8 cellular contexts compared by ENCODE assay signal in the genomic region with DNA sequence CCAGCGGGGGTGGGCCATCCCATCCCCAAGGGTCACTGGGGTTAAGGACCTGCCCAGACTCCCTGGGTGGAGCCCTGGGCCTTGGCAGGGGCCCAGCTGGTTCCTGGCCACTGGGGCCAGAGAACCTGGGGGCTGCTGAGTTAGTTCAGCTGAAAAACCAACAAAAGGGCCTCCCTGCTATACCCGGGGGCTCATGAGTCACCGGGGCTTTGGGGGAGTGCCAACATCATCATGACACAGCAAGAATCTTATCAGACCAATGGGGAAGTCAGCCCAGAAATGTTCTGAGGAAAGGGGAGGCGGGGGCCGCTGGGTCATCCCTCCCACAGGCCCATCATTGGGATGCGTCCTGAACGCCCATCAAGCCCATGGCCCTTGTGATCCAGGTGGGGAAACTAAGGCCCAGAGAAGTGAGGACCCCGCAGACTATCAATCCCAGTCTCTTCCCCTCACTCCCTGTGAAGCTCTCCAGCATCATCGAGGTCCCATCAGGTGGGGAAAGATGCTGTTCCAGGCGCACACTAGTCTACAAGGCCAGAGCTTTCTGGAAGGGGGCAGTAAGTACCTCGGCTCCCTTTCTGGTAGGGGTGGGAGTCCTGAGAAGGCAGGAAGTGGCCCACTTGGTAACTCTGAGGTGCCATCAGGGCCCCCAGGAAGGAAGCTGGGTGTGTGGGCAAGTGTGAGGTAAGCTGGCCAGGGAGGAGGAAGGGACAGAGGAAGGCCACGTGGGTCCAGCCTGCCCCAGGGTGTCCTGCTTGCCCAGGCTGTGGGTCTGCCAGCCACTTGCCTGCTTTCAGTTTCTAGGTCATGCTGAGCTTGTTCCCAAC. TPM values are rescaled to one million over a fixed set of nuclear protein-coding genes. Genes with fewer than 3 reads are reported as not detected.
DNase-seq lines count a peak whose midpoint lies in the region; ATAC-seq and TF ChIP-seq lines count a peak whose summit lies in the region.

No MANE protein-coding gene starts in this region.

- H3K9me3 ChIP-seq in mammary epithelial cell (replicated peaks; ENCODE audit: insufficient read depth, low read length): no peaks in the 10 kb centered on the region
- H3K9me3 ChIP-seq in lower lobe of right lung: no peaks in the 10 kb centered on the region
- peaks cover 39% of the 10 kb centered on the region for H3K9me3 ChIP-seq in H9 (ENCODE audit: control insufficient read depth, low read depth, low read length)

- BruUV-seq in mammary epithelial cell (replicated peaks; lab: Mats Ljungman, UMichigan): no TSS peak

- H3K56ac ChIP-seq in H9 (ENCODE audit: insufficient read length, low read depth, low read length): no peak overlapping the region

- H3K27me3 ChIP-seq in mammary epithelial cell (ENCODE audit: insufficient read depth, low read length): no peaks in the 10 kb centered on the region
- H3K27me3 ChIP-seq in lower lobe of right lung (ENCODE audit: low read depth): no peaks in the 10 kb centered on the region
- H3K27me3 ChIP-seq in H9 (ENCODE audit: insufficient read depth, low read length): no peaks in the 10 kb centered on the region

- H3K4me3 ChIP-seq in mammary epithelial cell (replicated peaks in 1 of 3; ENCODE audit: insufficient read depth in 1 of 3, low read depth in 2 of 3, low read length in 3 of 3) (no peak overlapping the region), lower lobe of right lung (peak overlapping the region; percentile 14)

- H4K8ac ChIP-seq in H9 (replicated peaks; ENCODE audit: insufficient read length, low read depth, low read length): no peak overlapping the region

- H2BK5ac ChIP-seq in H9 (ENCODE audit: insufficient read length, low read length): no peak overlapping the region

- no peak overlapping the region for H3K4me3 Mint-ChIP-seq in H9

- peak overlapping the region; percentile 87 for H3K27ac ChIP-seq in mammary epithelial cell (ENCODE audit: insufficient read depth, low read depth, low read length)
- peak overlapping the region; percentile 78 for H3K27ac ChIP-seq in lower lobe of right lung
- no peak overlapping the region for H3K27ac ChIP-seq in H9 (ENCODE audit: insufficient read length, low read depth, low read length)

- WGBS in mammary epithelial cell (ENCODE audit: low coverage, missing lambda C conversion rate): 48% methylated on average over 8 of the region's 12 CpGs
- WGBS in H9 (ENCODE audit: extremely low coverage, insufficient read length, low lambda C conversion rate): no CpG with 5 or more reads among the region's 12 CpGs

- in situ Hi-C loops in mammary epithelial cell (cut with MboI; ENCODE audit: low sequenced_read_pairs in 2 of 2): no loop called here

- H3K9me3 Mint-ChIP-seq in H9: peaks cover 53 to 71% of the 10 kb centered on the region in 2 experiments

- H3K9ac ChIP-seq in mammary epithelial cell (ENCODE audit: insufficient read depth, low read length) (peak overlapping the region; percentile 54), H9 (ENCODE audit: extremely low read depth, insufficient read length, low read length) (no peak overlapping the region)

- dilution Hi-C loops in mammary epithelial cell (cut with HindIII; ENCODE audit: low sequenced_read_pairs): no loop called here

- H4K5ac ChIP-seq in H9 (ENCODE audit: insufficient read length, low read depth, low read length): no peak overlapping the region

- no peak overlapping the region for H3T11ph ChIP-seq in H9 (ENCODE audit: low read length)

- H3K79me1 ChIP-seq in H9 (ENCODE audit: insufficient read depth, low read depth, low read length, poor library complexity, severe bottlenecking): no peaks in the 10 kb centered on the region

- H3K4me2 ChIP-seq in mammary epithelial cell (ENCODE audit: insufficient read depth, low read depth, low read length): peak overlapping the region; percentile 63
- no peak overlapping the region for H3K4me2 ChIP-seq in H9 (ENCODE audit: insufficient read depth, insufficient read length, low read length)

- H2BK12ac ChIP-seq in H9 (ENCODE audit: insufficient read length, low read depth, low read length): no peak overlapping the region

- H3K27ac Mint-ChIP-seq in H9: no peak overlapping the region; a peak in 1 of 7 replicates

- H3K36me3 ChIP-seq in mammary epithelial cell (ENCODE audit: insufficient read depth, low read length) (peaks cover 5% of the 10 kb centered on the region), lower lobe of right lung (no peaks in the 10 kb centered on the region)

- H2AK5ac ChIP-seq in H9 (ENCODE audit: insufficient read length, low read length): no peak overlapping the region

- no peak overlapping the region for H3K14ac ChIP-seq in H9 (ENCODE audit: insufficient read depth, low read length)

- H3K4me1 ChIP-seq in mammary epithelial cell (ENCODE audit: insufficient read depth, low read length) (peaks cover 33% of the 10 kb centered on the region), lower lobe of right lung (peaks cover 39% of the 10 kb centered on the region), H9 (ENCODE audit: insufficient read depth, low read length) (no peaks in the 10 kb centered on the region)

- intact Hi-C loops in mammary epithelial cell (cut with micrococcal nuclease): no loop called here
- intact Hi-C loops in lower lobe of right lung (cut with DNase I): no loop called here

- H3K27me3 Mint-ChIP-seq in H9 (ENCODE audit: low read depth): peaks cover 2% of the 10 kb centered on the region

- H2BK120ac ChIP-seq in H9 (ENCODE audit: low read depth, low read length, poor library complexity, severe bottlenecking): no peak overlapping the region

- H3K79me2 ChIP-seq in mammary epithelial cell (ENCODE audit: insufficient read depth, low read length) (peaks cover 43% of the 10 kb centered on the region), H9 (ENCODE audit: insufficient read depth, low read length) (no peaks in the 10 kb centered on the region)

- ATAC-seq in lower lobe of right lung (peak; percentile 43 to 51), HG03139 (IDR thresholded peaks at IDR 0.05; ENCODE audit: unreplicated experiment) (no peak)
- ATAC-seq in stimulated activated naive CD8-positive, alpha-beta T cell treated with anti-CD3 and anti-CD28 coated beads, Interleukin-15, Interleukin-2, amounts not matched to agents 100 U/mL and 50 U/mL, for 24 hours: peak; percentile 35

- no peak overlapping the region for H2BK15ac ChIP-seq in H9 (ENCODE audit: low read depth, low read length)

- H2AFZ ChIP-seq in mammary epithelial cell (ENCODE audit: low read depth, low read length) (no peak overlapping the region), H9 (ENCODE audit: low read length) (no peak overlapping the region)

- no peak overlapping the region for H3K4ac ChIP-seq in H9 (ENCODE audit: low read depth, low read length)

- H3K18ac ChIP-seq in H9 (ENCODE audit: insufficient read length, low read depth, low read length): no peak overlapping the region

- H4K91ac ChIP-seq in H9 (ENCODE audit: insufficient read length, low read depth, low read length): no peak overlapping the region

- TF ChIP-seq CTCF in mammary epithelial cell (conservative IDR thresholded peaks at IDR 0.05 in 1 of 2, IDR thresholded peaks at IDR 0.05 in 1 of 2; ENCODE audit: extremely low read depth in 1 of 2, insufficient read depth in 1 of 2, low read depth in 1 of 2, low read length in 2 of 2) (no peak), lower lobe of right lung (IDR thresholded peaks at IDR 0.05) (no peak), H9 (conservative IDR thresholded peaks at IDR 0.05) (no peak)

- peaks cover 31 to 54% (median 43%) of the 10 kb centered on the region in 3 experiments for H3K36me3 Mint-ChIP-seq in H9 (ENCODE audit: insufficient read depth in 1 of 3, low read depth in 3 of 3)

- no peak overlapping the region for H3K23ac ChIP-seq in H9 (ENCODE audit: insufficient read length, low read depth, low read length)

- peak; percentile 56 for DNase-seq in NK-92 treated with Interleukin-12 subunit alpha and Interleukin-12 subunit beta, amount 100 ng/mL, for 24 hours (lab: John Stamatoyannopoulos, UW)
- DNase-seq in NK-92 (lab: John Stamatoyannopoulos, UW; ENCODE audit: unreplicated experiment) (no peak), SW480 (ENCODE audit: low spot score) (peak; percentile 53), mammary epithelial cell (peak; percentile 84), lower lobe of right lung (peak; percentile 73), H9 (no peak)
- peak; percentile 61 for DNase-seq in stimulated activated naive CD8-positive, alpha-beta T cell treated with anti-CD3 and anti-CD28 coated beads, Interleukin-15, Interleukin-2, amounts not matched to agents 100 U/mL and 50 U/mL, for 24 hours

- no peak overlapping the region for H2BK20ac ChIP-seq in H9 (ENCODE audit: low read depth, low read length, poor library complexity, severe bottlenecking)

- H3K4me1 Mint-ChIP-seq in H9: peaks cover 2 to 7% of the 10 kb centered on the region in 2 experiments; a peak in 3 of 4 replicates

- H3K23me2 ChIP-seq in H9 (ENCODE audit: insufficient read length, low read depth, low read length, poor library complexity, severe bottlenecking): peaks cover 3% of the 10 kb centered on the region

- CTCF ChIA-PET in mammary epithelial cell (lab: Charles Lee; ENCODE audit: low non-redundant PET): no interaction called here

- H4K20me1 ChIP-seq in mammary epithelial cell (ENCODE audit: insufficient read depth, low read length) (no peaks in the 10 kb centered on the region), H9 (ENCODE audit: control insufficient read depth, insufficient read depth, insufficient read length) (no peaks in the 10 kb centered on the region)

RNA-seq across cellular contexts. Expression of a gene that starts 4.5 kb away (rescaled TPM):
- total RNA-seq in mammary epithelial cell (100 to 1,000 TPM in 1 of 2 donors, 10 to 100 TPM in 1; 77.2 to 124 TPM), lower lobe of right lung (80.2 TPM), H9 (2021) (68.7 and 70.5 TPM in 2 replicates)
- polyA plus RNA-seq in mammary epithelial cell: 150 TPM
- polyA minus RNA-seq in mammary epithelial cell: 115 TPM

RNA-seq across cellular contexts. Expression of a gene that starts 5.3 kb away (rescaled TPM):
- total RNA-seq in mammary epithelial cell (10 to 100 TPM; 11.2 to 31.4 TPM), lower lobe of right lung (31.4 TPM), H9 (2021) (16.2 and 17.8 TPM in 2 replicates)
- polyA plus RNA-seq in mammary epithelial cell: 27.0 TPM
- 12.4 TPM for polyA minus RNA-seq in mammary epithelial cell

RNA-seq across cellular contexts. Expression of a gene that starts 26.1 kb away (rescaled TPM):
- total RNA-seq in mammary epithelial cell (10 to 100 TPM; 24.3 to 41.4 TPM), lower lobe of right lung (39.7 TPM), H9 (2021) (21.0 and 22.8 TPM in 2 replicates)
- polyA plus RNA-seq in mammary epithelial cell: 29.2 TPM
- 9.1 TPM for polyA minus RNA-seq in mammary epithelial cell

RNA-seq across cellular contexts. Expression of a gene that starts 42.8 kb away (rescaled TPM):
- not detected for total RNA-seq in mammary epithelial cell
- polyA plus RNA-seq in mammary epithelial cell: not detected
- polyA minus RNA-seq in mammary epithelial cell: not detected
- total RNA-seq in lower lobe of right lung: not detected
- not detected in 2 replicates for total RNA-seq in H9 (2021)

RNA-seq across cellular contexts. Expression of a gene that starts 51.7 kb away (rescaled TPM):
- total RNA-seq in mammary epithelial cell: 10 to 100 TPM; 27.2 to 29.6 TPM
- 29.3 TPM for polyA plus RNA-seq in mammary epithelial cell
- 20.1 TPM for polyA minus RNA-seq in mammary epithelial cell
- 20.2 TPM for total RNA-seq in lower lobe of right lung
- total RNA-seq in H9 (2021): 8.8 and 9.4 TPM in 2 replicates

Comparison
In these comparisons a context has a peak if more than half of its experiments do, and no peak if none do; other contexts are left out.
1. DNase-seq: peak in NK-92 treated with Interleukin-12 subunit alpha and Interleukin-12 subunit beta, amount 100 ng/mL, for 24 hours (single experiment), SW480 (single experiment), mammary epithelial cell (single experiment), lower lobe of right lung (single experiment) and stimulated activated naive CD8-positive, alpha-beta T cell treated with anti-CD3 and anti-CD28 coated beads, Interleukin-15, Interleukin-2, amounts not matched to agents 100 U/mL and 50 U/mL, for 24 hours (single experiment); none in NK-92 (single experiment) and H9 (single experiment).